In genomic region chr19:15454371-15454800, GRCh38 we compare ENCODE assay signal across 1 cellular context.
TF ChIP-seq lines count a peak whose summit lies in the region.

No MANE protein-coding gene starts in this region.

TF ChIP-seq in GM12878, 131 proteins besides CTCF, POLR2A, EP300 and RAD21:
- TF ChIP-seq MEF2A (IDR thresholded peaks at IDR 0.05; ENCODE audit: insufficient read depth, low read depth, low read length) (no peak), RAD51 (IDR thresholded peaks at IDR 0.05) (no peak), RUNX3 (IDR thresholded peaks at IDR 0.05; ENCODE audit: low read length) (no peak), ESRRA (IDR thresholded peaks at IDR 0.05; ENCODE audit: low read length) (no peak), NFYA (IDR thresholded peaks at IDR 0.05; ENCODE audit: borderline replicate concordance, low read depth, low read length) (no peak), TCF7 (IDR thresholded peaks at IDR 0.05; ENCODE audit: borderline replicate concordance) (no peak), BRCA1 (IDR thresholded peaks at IDR 0.05; ENCODE audit: low read depth, low read length) (no peak), PML (IDR thresholded peaks at IDR 0.05; ENCODE audit: low read length) (no peak), ZNF274 (IDR thresholded peaks at IDR 0.05; ENCODE audit: insufficient read depth, insufficient read length) (no peak), YY1 (IDR thresholded peaks at IDR 0.05; ENCODE audit: low read depth, low read length) (no peak), USF1 (IDR thresholded peaks at IDR 0.05; ENCODE audit: borderline replicate concordance, extremely low read length, insufficient read depth, low read depth, low read length) (no peak), SIX5 (IDR thresholded peaks at IDR 0.05; ENCODE audit: low read depth, low read length, severe bottlenecking) (no peak), SUPT20H (IDR thresholded peaks at IDR 0.05; ENCODE audit: borderline replicate concordance, control insufficient read depth, low read depth, low read length) (no peak), FOXM1 (IDR thresholded peaks at IDR 0.05; ENCODE audit: low read depth, low read length) (no peak), CHD2 (IDR thresholded peaks at IDR 0.05; ENCODE audit: borderline replicate concordance, low read depth, low read length) (no peak)
